Comparison of ENCODE assay signal across 19 cellular contexts in the genomic region with DNA sequence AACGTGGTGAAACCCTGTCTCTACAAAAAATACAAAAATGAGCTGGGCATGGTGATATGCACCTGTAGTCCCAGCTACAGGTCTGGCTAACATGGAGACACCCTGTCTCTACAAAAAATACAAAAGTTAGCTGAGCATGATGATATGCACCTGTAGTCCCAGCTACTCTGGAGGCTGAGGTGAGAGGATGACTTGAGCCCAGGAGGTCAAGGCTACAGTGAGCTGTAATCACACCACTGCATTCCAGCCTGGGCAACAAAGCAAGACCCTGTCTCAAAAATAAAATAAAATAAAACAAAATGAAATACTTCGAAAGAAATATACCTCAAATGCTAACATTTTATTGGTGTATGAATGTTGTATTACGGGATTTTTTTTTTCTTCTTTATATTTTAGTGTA.
A peak's percentile ranks its signal among the peaks of the same experiment; 100 is the strongest.
DNase-seq lines count a peak whose midpoint lies in the region; ATAC-seq and TF ChIP-seq lines count a peak whose summit lies in the region.
"Had no signal": no experiment of that assay in that cellular context is flagged by ENCODE, and none has a peak within 500 bp of the region (broad histone marks: within the 10 kb centered on the region; RNA-seq: fewer than 3 reads in every experiment).

No MANE protein-coding gene starts in this region.

- WGBS in heart right ventricle, 2 donors = 97% methylated on average over 3 of the region's 3 CpGs
- 94 to 95% methylated on average over 3 of the region's 3 CpGs for WGBS in lung, 2 donors
- WGBS in psoas muscle, 3 donors = 95 to 98% (median 97%) methylated on average over 3 of the region's 3 CpGs

- H3K9me3 Mint-ChIP-seq in activated CD4-positive, alpha-beta T cell treated with anti-CD3 and anti-CD28 coated beads for 36 hours (ENCODE audit: low read depth) = no peaks in the 10 kb centered on the region
- H3K9me3 Mint-ChIP-seq: CD4-positive, alpha-beta T cell; CD8-positive, alpha-beta T cell had no signal

- intact Hi-C loops in cardiac septum (cut with DNase I) = no loop called here
- intact Hi-C loops in heart right ventricle (cut with DNase I) = loop anchor here in 2 of 10 donors (10.0 kb wide), 2 partner anchors 104 to 114 kb away; partner anchors contain the start of gene EGLN3 (in 1 of the 2)
- intact Hi-C loops in HCT116 (cut with micrococcal nuclease) = no loop called here
- intact Hi-C loops in psoas muscle (cut with DNase I) = loop anchor here in 1 of 2 donors (2.0 kb wide), 1 partner anchor 120 kb away; no protein-coding TSS in a partner anchor
- intact Hi-C loops in activated CD4-positive, alpha-beta T cell treated with anti-CD3 and anti-CD28 coated beads for 36 hours (cut with DNase I, micrococcal nuclease) = loop anchor here in 1 of 2 experiments (5.0 kb wide), 1 partner anchor 106 kb away; the partner anchor contains the start of gene EGLN3

- H3K27me3 Mint-ChIP-seq in activated CD4-positive, alpha-beta T cell treated with anti-CD3 and anti-CD28 coated beads for 36 hours = peaks cover 22% of the 10 kb centered on the region

- H3K9me3 ChIP-seq in heart right ventricle (no peaks in the 10 kb centered on the region), HCT116 (ENCODE audit: control insufficient read depth in 1 of 2, insufficient read depth in 1 of 2, low read depth in 1 of 2, low read length in 2 of 2) (no peaks in the 10 kb centered on the region), lung (ENCODE audit: control insufficient read depth in 2 of 2, insufficient read depth in 1 of 2, low read length in 1 of 2) (no peaks in the 10 kb centered on the region), psoas muscle (no peaks in the 10 kb centered on the region)
- H3K9me3 ChIP-seq: A549, Caco-2 had no signal

- H3K27ac Mint-ChIP-seq in activated CD4-positive, alpha-beta T cell treated with anti-CD3 and anti-CD28 coated beads for 36 hours = no peak overlapping the region
- H3K27ac Mint-ChIP-seq: B cell; CD4-positive, alpha-beta T cell; CD8-positive, alpha-beta T cell had no signal

- POLR2A ChIA-PET in HCT116 (lab: Charles Lee) = interaction anchor here (1.1 kb wide), 1 partner anchor 12 kb away, joined by 4 read pairs; no protein-coding TSS in a partner anchor
- POLR2A ChIA-PET in activated CD4-positive, alpha-beta T cell treated with anti-CD3 and anti-CD28 coated beads for 36 hours (lab: Charles Lee) = no interaction called here

- H3K9me2 ChIP-seq in HCT116 (ENCODE audit: insufficient read depth) = no peaks in the 10 kb centered on the region

- H3K36me3 ChIP-seq in heart right ventricle (no peaks in the 10 kb centered on the region), HCT116 (ENCODE audit: control insufficient read depth in 1 of 2, insufficient read depth in 2 of 2, low read length in 2 of 2) (no peaks in the 10 kb centered on the region), lung (ENCODE audit: control insufficient read depth in 2 of 2, insufficient read depth in 2 of 2, low read length in 2 of 2) (no peaks in the 10 kb centered on the region), psoas muscle (ENCODE audit: insufficient read depth in 1 of 2, low read depth in 1 of 2) (no peaks in the 10 kb centered on the region)
- H3K36me3 ChIP-seq: BLaER1 treated with 17β-estradiol and CSF1 and Interleukin-3, amounts not matched to agents 10 nM and 100 nM had no signal

- no peaks in the 10 kb centered on the region for H4K20me1 ChIP-seq in HCT116 (ENCODE audit: insufficient read depth)
- H4K20me1 ChIP-seq: BLaER1 treated with 17β-estradiol and CSF1 and Interleukin-3, amounts not matched to agents 10 nM and 100 nM had no signal

- no TSS peak for BruUV-seq in HCT116 (replicated peaks; lab: Mats Ljungman, UMichigan)

- no peaks in the 10 kb centered on the region for H3K79me2 ChIP-seq in HCT116 (ENCODE audit: insufficient read depth, low read length)

- no peak overlapping the region for H3K4me3 ChIP-seq in heart right ventricle
- no peak overlapping the region for H3K4me3 ChIP-seq in HCT116 (replicated peaks in 1 of 2; ENCODE audit: low read depth in 1 of 2, low read length in 2 of 2)
- no peak overlapping the region for H3K4me3 ChIP-seq in lung
- H3K4me3 ChIP-seq in psoas muscle = no peak overlapping the region
- H3K4me3 ChIP-seq: BLaER1 treated with 17β-estradiol and CSF1 and Interleukin-3, amounts not matched to agents 10 nM and 100 nM had no signal

- H3K9ac ChIP-seq in HCT116 (ENCODE audit: low read length) = no peak overlapping the region
- H3K9ac ChIP-seq: BLaER1 treated with 17β-estradiol and CSF1 and Interleukin-3, amounts not matched to agents 10 nM and 100 nM had no signal

- no peak for TF ChIP-seq POLR2A in HCT116 (IDR thresholded peaks at IDR 0.05; ENCODE audit: borderline replicate concordance, extremely low read depth, insufficient read depth, insufficient read length)

- H3K4me3 Mint-ChIP-seq in activated CD4-positive, alpha-beta T cell treated with anti-CD3 and anti-CD28 coated beads for 36 hours = no peak overlapping the region

- no peak overlapping the region for H3K27ac ChIP-seq in heart right ventricle
- no peak overlapping the region for H3K27ac ChIP-seq in HCT116 (ENCODE audit: low read depth, low read length)
- H3K27ac ChIP-seq in lung (ENCODE audit: low read depth in 1 of 2, low read length in 1 of 2) = no peak overlapping the region
- peak overlapping the region; percentile 99 for H3K27ac ChIP-seq in psoas muscle
- H3K27ac ChIP-seq: 22Rv1; BLaER1 treated with 17β-estradiol and CSF1 and Interleukin-3, amounts not matched to agents 10 nM and 100 nM; C4-2B had no signal

- CTCF ChIA-PET in HCT116 (lab: Charles Lee) = no interaction called here
- CTCF ChIA-PET in activated CD4-positive, alpha-beta T cell treated with anti-CD3 and anti-CD28 coated beads for 36 hours (lab: Charles Lee) = no interaction called here

- H2AFZ ChIP-seq in HCT116 (ENCODE audit: low read depth, low read length, poor library complexity, severe bottlenecking) = no peak overlapping the region

- H3K4me1 ChIP-seq in heart right ventricle (peaks cover 6 to 42% (median 16%) of the 10 kb centered on the region in 9 donors), HCT116 (ENCODE audit: control insufficient read depth in 1 of 2, insufficient read depth in 2 of 2, low read length in 2 of 2) (peaks cover 11 to 32% of the 10 kb centered on the region in 2 experiments; a peak in 3 of 4 replicates), lung (ENCODE audit: control insufficient read depth in 2 of 2, insufficient read depth in 2 of 2, low read length in 2 of 2) (peaks cover 0 to 6% of the 10 kb centered on the region in 2 donors), psoas muscle (peaks cover 21% of the 10 kb centered on the region)
- H3K4me1 ChIP-seq: BLaER1 treated with 17β-estradiol and CSF1 and Interleukin-3, amounts not matched to agents 10 nM and 100 nM had no signal

- peaks cover 12% of the 10 kb centered on the region for H3K4me1 Mint-ChIP-seq in activated CD4-positive, alpha-beta T cell treated with anti-CD3 and anti-CD28 coated beads for 36 hours

- H3K27me3 ChIP-seq in heart right ventricle (peaks cover 0 to 2% (median 0%) of the 10 kb centered on the region in 7 donors), HCT116 (ENCODE audit: insufficient read depth, low read length) (no peaks in the 10 kb centered on the region), lung (ENCODE audit: control insufficient read depth, insufficient read depth) (no peaks in the 10 kb centered on the region), psoas muscle (ENCODE audit: insufficient read depth in 3 of 3, low read length in 2 of 3) (no peaks in the 10 kb centered on the region)
- H3K27me3 ChIP-seq: BLaER1 treated with 17β-estradiol and CSF1 and Interleukin-3, amounts not matched to agents 10 nM and 100 nM had no signal

- TF ChIP-seq RAD21 in HCT116 (IDR thresholded peaks at IDR 0.05; ENCODE audit: low read depth) = no peak

- ATAC-seq in heart right ventricle (no peak), HCT116 (no peak), lung (ENCODE audit: insufficient read depth, low FRiP score) (no peak), psoas muscle (no peak), GM18867 (IDR thresholded peaks at IDR 0.05; ENCODE audit: unreplicated experiment) (no peak)
- no peak for ATAC-seq in activated CD4-positive, alpha-beta T cell treated with anti-CD3 and anti-CD28 coated beads for 36 hours
- ATAC-seq: CD8-positive, alpha-beta T cell had no signal

- H3K4me2 ChIP-seq in HCT116 (ENCODE audit: low read length) = peak overlapping the region; percentile 75; the same call in 1 of the 2 replicates
- H3K4me2 ChIP-seq: BLaER1 treated with 17β-estradiol and CSF1 and Interleukin-3, amounts not matched to agents 10 nM and 100 nM had no signal

- RAD21 ChIA-PET in HCT116 (lab: Charles Lee; ENCODE audit: low non-redundant PET in 1 of 2, low total read pairs in 2 of 2, uncharacterized antibody in 2 of 2, unreplicated experiment in 2 of 2) = no interaction called here

- DNase-seq in cardiac septum (ENCODE audit: low spot score) (peak; percentile 17), heart right ventricle (no peak), HCT116 (ENCODE audit: low read depth, low spot score) (no peak), lung (ENCODE audit: low spot score) (peak; percentile 6), psoas muscle (no peak)
- DNase-seq in activated CD4-positive, alpha-beta T cell treated with anti-CD3 and anti-CD28 coated beads for 36 hours = no peak
- DNase-seq: AML-193; Calu3; CD4-positive, alpha-beta T cell; CD8-positive, alpha-beta T cell; DMS79 treated with DMSO at 0.1 percent for 48 hours; GF-D8 had no signal

- TF ChIP-seq CTCF in heart right ventricle (IDR thresholded peaks at IDR 0.05) (no peak), HCT116 (IDR thresholded peaks at IDR 0.05 in 2 of 3, conservative IDR thresholded peaks at IDR 0.05 in 1 of 3; ENCODE audit: borderline replicate concordance in 1 of 3, insufficient read depth in 1 of 3, low read depth in 2 of 3, low read length in 2 of 3) (no peak), lung (IDR thresholded peaks at IDR 0.05; ENCODE audit: control extremely low read depth, extremely low read depth) (no peak), psoas muscle (IDR thresholded peaks at IDR 0.05) (no peak)

- no peaks in the 10 kb centered on the region for H3K36me3 Mint-ChIP-seq in activated CD4-positive, alpha-beta T cell treated with anti-CD3 and anti-CD28 coated beads for 36 hours (ENCODE audit: low read depth)
- H3K36me3 Mint-ChIP-seq: CD8-positive, alpha-beta T cell had no signal

TF ChIP-seq in HCT116, 20 proteins besides CTCF, POLR2A, EP300 and RAD21 (continues in another document):
- TF ChIP-seq YY1 (IDR thresholded peaks at IDR 0.05; ENCODE audit: extremely low read depth, insufficient replicate concordance, low read depth, low read length) (no peak), TCF7L2 (IDR thresholded peaks at IDR 0.05; ENCODE audit: borderline replicate concordance, extremely low read depth, insufficient read depth, insufficient read length) (no peak), ZFX (IDR thresholded peaks at IDR 0.05) (no peak), EZH2 (IDR thresholded peaks at IDR 0.05) (no peak), ELF1 (IDR thresholded peaks at IDR 0.05; ENCODE audit: borderline replicate concordance, low read depth) (no peak), CBX3 (IDR thresholded peaks at IDR 0.05; ENCODE audit: low read depth) (no peak), EZH2phosphoT487 (IDR thresholded peaks at IDR 0.05; ENCODE audit: borderline replicate concordance) (no peak), SRF (IDR thresholded peaks at IDR 0.05; ENCODE audit: low read depth) (no peak), POLR2AphosphoS5 (IDR thresholded peaks at IDR 0.05; ENCODE audit: low read depth, low read length) (no peak)

Comparison
In these comparisons a context has a peak if more than half of its experiments do, and no peak if none do; other contexts are left out.
1. DNase-seq: peak in cardiac septum (single experiment) and lung (single experiment); none in heart right ventricle (0 of 2), HCT116 (single experiment), psoas muscle (0 of 2) and activated CD4-positive, alpha-beta T cell treated with anti-CD3 and anti-CD28 coated beads for 36 hours (single experiment).